In the genomic region with DNA sequence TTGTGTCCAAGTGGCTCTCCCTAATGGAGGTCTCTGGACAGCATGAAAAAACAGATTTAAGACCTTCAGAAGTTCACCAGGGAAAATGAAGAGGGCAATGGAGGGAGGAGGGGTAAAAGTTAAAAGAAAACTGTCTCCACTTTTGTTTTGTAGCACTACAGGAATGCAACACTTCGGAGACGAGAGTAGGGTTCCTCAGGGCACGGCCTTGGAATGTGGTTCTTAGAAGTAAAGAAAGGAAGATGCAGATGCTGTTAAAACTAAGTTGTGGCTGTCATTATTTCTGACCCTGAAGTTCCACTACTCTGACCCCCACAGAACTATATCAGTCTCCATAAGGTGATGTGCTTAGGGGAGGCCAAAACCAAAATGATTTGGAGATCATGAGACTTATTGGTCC, we compare ENCODE assay signal across 19 cellular contexts.
DNase-seq lines count a peak whose midpoint lies in the region; ATAC-seq and TF ChIP-seq lines count a peak whose summit lies in the region.
"Had no signal": no experiment of that assay in that cellular context is flagged by ENCODE, and none has a peak within 500 bp of the region (broad histone marks: within the 10 kb centered on the region; RNA-seq: fewer than 3 reads in every experiment).

No MANE protein-coding gene starts in this region.

- CTCF ChIA-PET in WTC11 (lab: Charles Lee), result no interaction called here

- no peak overlapping the region for H3K4me2 ChIP-seq in GM23338
- H3K4me2 ChIP-seq: BLaER1 had no signal

- H3K79me2 ChIP-seq in GM23338 (replicated peaks; ENCODE audit: insufficient read depth), result no peaks in the 10 kb centered on the region

- no peak overlapping the region for H3K27ac ChIP-seq in GM23338 (ENCODE audit: low read depth)
- H3K27ac ChIP-seq in aorta (ENCODE audit: low read depth in 1 of 2, low read length in 2 of 2), result no peak overlapping the region
- H3K27ac ChIP-seq: BLaER1 had no signal

- H4K20me1 ChIP-seq in GM23338 (replicated peaks; ENCODE audit: insufficient read depth), result no peaks in the 10 kb centered on the region
- H4K20me1 ChIP-seq: BLaER1 had no signal

- no peaks in the 10 kb centered on the region for H3K27me3 Mint-ChIP-seq in GM23338 (ENCODE audit: insufficient read depth, low read depth, poor library complexity)
- H3K27me3 Mint-ChIP-seq in WTC11 (ENCODE audit: low read depth), result no peaks in the 10 kb centered on the region
- no peaks in the 10 kb centered on the region for H3K27me3 Mint-ChIP-seq in neural crest cell (ENCODE audit: low read depth)
- peaks cover 0 to 6% (median 2%) of the 10 kb centered on the region in 5 donors for H3K27me3 Mint-ChIP-seq in naive thymus-derived CD8-positive, alpha-beta T cell

- 35 to 38% methylated on average over 3 of the region's 3 CpGs for WGBS in aorta, 2 donors

- POLR2A ChIA-PET in WTC11 (lab: Charles Lee), result no interaction called here
- POLR2A ChIA-PET in naive thymus-derived CD8-positive, alpha-beta T cell (lab: Charles Lee), result no interaction called here

- H3K9me2 ChIP-seq in GM23338 (ENCODE audit: insufficient read depth), result peaks cover 5% of the 10 kb centered on the region; the same call in 1 of the 2 replicates

- peak; percentile 59 for DNase-seq in GM23338 (ENCODE audit: low spot score)
- DNase-seq in WTC11 (ENCODE audit: low spot score), result no peak
- peak; percentile 9 for DNase-seq in iPS DF 4.7 (ENCODE audit: extremely low read depth, low spot score)
- DNase-seq in neural crest cell (ENCODE audit: low read depth, low spot score), result no peak
- no peak for DNase-seq in aorta
- no peak for DNase-seq in naive thymus-derived CD8-positive, alpha-beta T cell
- DNase-seq: 8988T; Calu3; CD8-positive, alpha-beta T cell; DMS79 treated with DMSO at 0.1 percent for 48 hours; GOT3; KBM-7 had no signal

- no peaks in the 10 kb centered on the region for H3K4me1 ChIP-seq in GM23338 (ENCODE audit: insufficient read depth)
- no peaks in the 10 kb centered on the region for H3K4me1 ChIP-seq in aorta (ENCODE audit: control insufficient read depth in 1 of 2, insufficient read depth in 2 of 2, low read length in 2 of 2)
- H3K4me1 ChIP-seq: BLaER1, HAP-1 had no signal

- intact Hi-C loops in aorta (cut with DNase I), result no loop called here

- H3K4me3 ChIP-seq in GM23338 (no peak overlapping the region), aorta (ENCODE audit: low read length in 2 of 2) (no peak overlapping the region)
- H3K4me3 ChIP-seq: BLaER1, GM12878, HAP-1 had no signal

- H3K4me1 Mint-ChIP-seq in GM23338 (peaks cover 4% of the 10 kb centered on the region), WTC11 (peaks cover 6% of the 10 kb centered on the region), neural crest cell (peaks cover 19% of the 10 kb centered on the region)
- no peaks in the 10 kb centered on the region for H3K4me1 Mint-ChIP-seq in naive thymus-derived CD8-positive, alpha-beta T cell
- H3K4me1 Mint-ChIP-seq: IgD-negative memory B cell had no signal

- H2AFZ ChIP-seq in GM23338, result no peak overlapping the region

- ATAC-seq in GM23338, result peak; percentile 62; the same call in 2 of the 3 replicates
- peak; percentile 75 for ATAC-seq in WTC11
- ATAC-seq in aorta (ENCODE audit: low FRiP score), result no peak
- ATAC-seq in naive thymus-derived CD8-positive, alpha-beta T cell, result no peak
- ATAC-seq in HG03565 (IDR thresholded peaks at IDR 0.05; ENCODE audit: unreplicated experiment), result no peak
- ATAC-seq in GM19395 (IDR thresholded peaks at IDR 0.05; ENCODE audit: unreplicated experiment), result no peak
- ATAC-seq: CD8-positive, alpha-beta T cell; GM12878; HepG2 had no signal

- H3K36me3 Mint-ChIP-seq in GM23338 (ENCODE audit: low read depth), result no peaks in the 10 kb centered on the region
- no peaks in the 10 kb centered on the region for H3K36me3 Mint-ChIP-seq in WTC11
- H3K36me3 Mint-ChIP-seq in neural crest cell (ENCODE audit: low read depth), result no peaks in the 10 kb centered on the region
- no peaks in the 10 kb centered on the region for H3K36me3 Mint-ChIP-seq in naive thymus-derived CD8-positive, alpha-beta T cell
- H3K36me3 Mint-ChIP-seq: CD8-positive, alpha-beta T cell; IgD-negative memory B cell had no signal

- H3K36me3 ChIP-seq in GM23338 (ENCODE audit: insufficient read depth) (no peaks in the 10 kb centered on the region), aorta (ENCODE audit: control insufficient read depth in 1 of 2, insufficient read depth in 2 of 2, low read length in 1 of 2) (no peaks in the 10 kb centered on the region)
- H3K36me3 ChIP-seq: BLaER1, HAP-1 had no signal

- H3K27me3 ChIP-seq in GM23338 (ENCODE audit: insufficient read depth) (no peaks in the 10 kb centered on the region), aorta (ENCODE audit: control insufficient read depth in 1 of 2, insufficient read depth in 2 of 2, low read length in 1 of 2) (no peaks in the 10 kb centered on the region)
- H3K27me3 ChIP-seq: BLaER1 had no signal

- H3K9me3 Mint-ChIP-seq in GM23338 (no peaks in the 10 kb centered on the region; the same call in 2 of the 3 replicates), WTC11 (no peaks in the 10 kb centered on the region), neural crest cell (peaks cover 3% of the 10 kb centered on the region)
- peaks cover 0 to 22% (median 2%) of the 10 kb centered on the region in 9 donors for H3K9me3 Mint-ChIP-seq in naive thymus-derived CD8-positive, alpha-beta T cell

- H3K27ac Mint-ChIP-seq in GM23338 (no peak overlapping the region), WTC11 (no peak overlapping the region), neural crest cell (ENCODE audit: unreplicated experiment) (peak overlapping the region; percentile 63)
- no peak overlapping the region for H3K27ac Mint-ChIP-seq in naive thymus-derived CD8-positive, alpha-beta T cell
- H3K27ac Mint-ChIP-seq: CD8-positive, alpha-beta T cell; IgD-negative memory B cell had no signal

- no peaks in the 10 kb centered on the region for H3F3A ChIP-seq in GM23338 (replicated peaks; ENCODE audit: low read depth)

- H3K4me3 Mint-ChIP-seq in GM23338 (no peak overlapping the region), WTC11 (no peak overlapping the region), neural crest cell (no peak overlapping the region)
- no peak overlapping the region for H3K4me3 Mint-ChIP-seq in naive thymus-derived CD8-positive, alpha-beta T cell
- H3K4me3 Mint-ChIP-seq: CD8-positive, alpha-beta T cell; IgD-negative memory B cell had no signal

- TF ChIP-seq CTCF in GM23338 (conservative IDR thresholded peaks at IDR 0.05; ENCODE audit: low read depth in 2 of 2), result no peak
- no peak for TF ChIP-seq CTCF in WTC11 (IDR thresholded peaks at IDR 0.05)
- TF ChIP-seq CTCF in neural crest cell (conservative IDR thresholded peaks at IDR 0.05), result no peak

- H3K9me3 ChIP-seq in aorta (ENCODE audit: control insufficient read depth, low read length), result peaks cover 1% of the 10 kb centered on the region
- H3K9me3 ChIP-seq: BLaER1, HAP-1 had no signal

TF ChIP-seq in GM23338, 12 proteins besides CTCF, POLR2A, EP300 and RAD21 (continues in another document):
- TF ChIP-seq JUNB (IDR thresholded peaks at IDR 0.05; ENCODE audit: unreplicated experiment) (no peak), NANOG (IDR thresholded peaks at IDR 0.05; ENCODE audit: borderline replicate concordance) (no peak), POLR2AphosphoS5 (IDR thresholded peaks at IDR 0.05; ENCODE audit: low read depth) (no peak), STAT1 (IDR thresholded peaks at IDR 0.05; ENCODE audit: unreplicated experiment) (no peak)

TF ChIP-seq in WTC11, 78 proteins besides CTCF, POLR2A, EP300 and RAD21 (continues in another document):
- TF ChIP-seq NFATC4 (CRISPR knock-in tag; IDR thresholded peaks at IDR 0.05) (no peak), ZNF317 (CRISPR knock-in tag; IDR thresholded peaks at IDR 0.05; ENCODE audit: borderline replicate concordance, low read depth) (no peak), ZNF396 (CRISPR knock-in tag; IDR thresholded peaks at IDR 0.05; ENCODE audit: borderline replicate concordance) (no peak), ZNF138 (CRISPR knock-in tag; conservative IDR thresholded peaks at IDR 0.05) (no peak)
- TF ChIP-seq, protein P1, sequence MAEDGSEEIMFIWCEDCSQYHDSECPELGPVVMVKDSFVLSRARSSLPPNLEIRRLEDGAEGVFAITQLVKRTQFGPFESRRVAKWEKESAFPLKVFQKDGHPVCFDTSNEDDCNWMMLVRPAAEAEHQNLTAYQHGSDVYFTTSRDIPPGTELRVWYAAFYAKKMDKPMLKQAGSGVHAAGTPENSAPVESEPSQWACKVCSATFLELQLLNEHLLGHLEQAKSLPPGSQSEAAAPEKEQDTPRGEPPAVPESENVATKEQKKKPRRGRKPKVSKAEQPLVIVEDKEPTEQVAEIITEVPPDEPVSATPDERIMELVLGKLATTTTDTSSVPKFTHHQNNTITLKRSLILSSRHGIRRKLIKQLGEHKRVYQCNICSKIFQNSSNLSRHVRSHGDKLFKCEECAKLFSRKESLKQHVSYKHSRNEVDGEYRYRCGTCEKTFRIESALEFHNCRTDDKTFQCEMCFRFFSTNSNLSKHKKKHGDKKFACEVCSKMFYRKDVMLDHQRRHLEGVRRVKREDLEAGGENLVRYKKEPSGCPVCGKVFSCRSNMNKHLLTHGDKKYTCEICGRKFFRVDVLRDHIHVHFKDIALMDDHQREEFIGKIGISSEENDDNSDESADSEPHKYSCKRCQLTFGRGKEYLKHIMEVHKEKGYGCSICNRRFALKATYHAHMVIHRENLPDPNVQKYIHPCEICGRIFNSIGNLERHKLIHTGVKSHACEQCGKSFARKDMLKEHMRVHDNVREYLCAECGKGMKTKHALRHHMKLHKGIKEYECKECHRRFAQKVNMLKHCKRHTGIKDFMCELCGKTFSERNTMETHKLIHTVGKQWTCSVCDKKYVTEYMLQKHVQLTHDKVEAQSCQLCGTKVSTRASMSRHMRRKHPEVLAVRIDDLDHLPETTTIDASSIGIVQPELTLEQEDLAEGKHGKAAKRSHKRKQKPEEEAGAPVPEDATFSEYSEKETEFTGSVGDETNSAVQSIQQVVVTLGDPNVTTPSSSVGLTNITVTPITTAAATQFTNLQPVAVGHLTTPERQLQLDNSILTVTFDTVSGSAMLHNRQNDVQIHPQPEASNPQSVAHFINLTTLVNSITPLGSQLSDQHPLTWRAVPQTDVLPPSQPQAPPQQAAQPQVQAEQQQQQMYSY (CRISPR knock-in tag; IDR thresholded peaks at IDR 0.05), result no peak

Comparison
In these comparisons a context has a peak if more than half of its experiments do, and no peak if none do; other contexts are left out.
1. ATAC-seq: peak in GM23338 (single experiment) and WTC11 (single experiment); none in aorta (single experiment), naive thymus-derived CD8-positive, alpha-beta T cell (0 of 2), HG03565 (single experiment) and GM19395 (single experiment).
2. DNase-seq: peak in GM23338 (single experiment) and iPS DF 4.7 (single experiment); none in WTC11 (single experiment), neural crest cell (single experiment), aorta (0 of 2) and naive thymus-derived CD8-positive, alpha-beta T cell (0 of 10).